ENCODE assay signal across 15 cellular contexts in genomic region chr11:80118071-80118470, GRCh38.
"Had no signal": no experiment of that assay in that cellular context is flagged by ENCODE, and none has a peak within 500 bp of the region (broad histone marks: within the 10 kb centered on the region; RNA-seq: fewer than 3 reads in every experiment).

No MANE protein-coding gene starts in this region.

- H3K4me3 ChIP-seq: esophagus muscularis mucosa, ovary, upper lobe of left lung had no signal

- H3K4me1 ChIP-seq: esophagus muscularis mucosa had no signal

- ATAC-seq: activated T-helper 17 cell treated with anti-CD3 and anti-CD28 coated beads, Interleukin-2, amount 50 U/mL, for 72 hours; left colon; stimulated activated naive CD8-positive, alpha-beta T cell treated with anti-CD3 and anti-CD28 coated beads, Interleukin-15, Interleukin-2, amounts not matched to agents 100 U/mL and 50 U/mL, for 24 hours; T-helper 17 cell had no signal

- H3K9me3 ChIP-seq: esophagus muscularis mucosa, ovary, upper lobe of left lung had no signal

- H3K36me3 ChIP-seq: esophagus muscularis mucosa, ovary, upper lobe of left lung had no signal

- DNase-seq: activated B cell treated with CpG ODN at 0.5 μM for 24 hours; activated CD4-positive, alpha-beta T cell treated with anti-CD3 and anti-CD28 coated beads, Interleukin-2, amount 10 ng/mL, durations not matched to agents 24 days and 14 days; activated naive CD4-positive, alpha-beta T cell treated with anti-CD3 and anti-CD28 coated beads, Interleukin-2, amount 10 ng/mL, durations not matched to agents 7 days and 5 days; activated T-cell treated with anti-CD3 and anti-CD28 coated beads for 4 hours; glutamatergic neuron; left colon; nephron progenitor cell; ovary; stimulated activated CD4-positive, alpha-beta T cell treated with anti-CD3 and anti-CD28 coated beads, Interleukin-2, amount 100 ng/mL, for 48 hours; stimulated activated CD8-positive, alpha-beta memory T cell treated with anti-CD3 and anti-CD28 coated beads, Interleukin-4, amount 100 ng/mL, for 48 hours; stimulated activated naive CD8-positive, alpha-beta T cell treated with anti-CD3 and anti-CD28 coated beads, Interleukin-15, Interleukin-2, amounts not matched to agents 100 U/mL and 50 U/mL, for 24 hours; T-helper 17 cell; upper lobe of left lung had no signal

- H3K27me3 ChIP-seq: esophagus muscularis mucosa, ovary, upper lobe of left lung had no signal

- H3K27ac ChIP-seq: esophagus muscularis mucosa, ovary, upper lobe of left lung had no signal
